ENCODE assay signal across 8 cellular contexts in genomic region chr6:158559895-158560786, GRCh38. TPM values are rescaled to one million over a fixed set of nuclear protein-coding genes. Genes with fewer than 3 reads are reported as not detected.
DNase-seq lines count a peak whose midpoint lies in the region; ATAC-seq lines count a peak whose summit lies in the region.

Gene TMEM181, plus strand, starts transcription at chr6:158560091. Its CDS starts 134 bp downstream, at chr6:158560225.

- peak; percentile 91 to 92 for ATAC-seq in CD4-positive, CD25-positive, alpha-beta regulatory T cell (ENCODE audit: low read depth in 2 of 2)
- ATAC-seq in GM19351 (IDR thresholded peaks at IDR 0.05; ENCODE audit: unreplicated experiment) (peak; percentile 86), HG03521 (IDR thresholded peaks at IDR 0.05; ENCODE audit: unreplicated experiment) (peak; percentile 88)
- peak; percentile 89 for ATAC-seq in activated CD8-positive, alpha-beta memory T cell treated with anti-CD3 and anti-CD28 coated beads, Interleukin-2, amount 10 ng/mL, durations not matched to agents 7 days and 5 days

- 0 to 1% methylated on average over 79 to 82 of the region's 118 CpGs for WGBS in mesodermal cell (ENCODE audit: insufficient coverage in 2 of 2), 2 experiments

- no peaks in the 10 kb centered on the region for H3K9me3 ChIP-seq in CD4-positive, CD25-positive, alpha-beta regulatory T cell (ENCODE audit: control insufficient read depth in 2 of 2, low read length in 2 of 2)
- H3K9me3 ChIP-seq in endocrine pancreas (ENCODE audit: control insufficient read depth, low read length) (no peaks in the 10 kb centered on the region), mesodermal cell (ENCODE audit: control insufficient read depth, low read length) (no peaks in the 10 kb centered on the region)

- H3K4me1 ChIP-seq in CD4-positive, CD25-positive, alpha-beta regulatory T cell (ENCODE audit: control insufficient read depth, insufficient read depth, low read length, poor library complexity, severe bottlenecking): peaks cover 43% of the 10 kb centered on the region
- H3K4me1 ChIP-seq in endocrine pancreas (ENCODE audit: control insufficient read depth, insufficient read depth, low read length): no peaks in the 10 kb centered on the region
- H3K4me1 ChIP-seq in mesodermal cell (ENCODE audit: control insufficient read depth, insufficient read depth, low read length, poor library complexity, severe bottlenecking): peaks cover 8% of the 10 kb centered on the region

- CTCF ChIA-PET in activated CD8-positive, alpha-beta memory T cell treated with anti-CD3 and anti-CD28 coated beads, Interleukin-2, amount 10 ng/mL, durations not matched to agents 7 days and 5 days (lab: Charles Lee): interaction anchor here (0.7 to 2.3 kb wide), 3 partner anchors 21 to 1175 kb away, joined by 3 to 9 read pairs (median 3); no protein-coding TSS in a partner anchor

- peak within 1 kb of the TSS; percentile 85 for H3K27ac ChIP-seq in CD4-positive, CD25-positive, alpha-beta regulatory T cell (ENCODE audit: insufficient read depth, low read length, poor library complexity, severe bottlenecking)
- H3K27ac ChIP-seq in mesodermal cell (ENCODE audit: low read depth, low read length, severe bottlenecking): peak within 1 kb of the TSS; percentile 86

- peak within 1 kb of the TSS; percentile 56 for H3K9ac ChIP-seq in endocrine pancreas (ENCODE audit: control insufficient read depth, insufficient read depth, low read length)

- peaks cover 10% of the 10 kb centered on the region for H3K27me3 Mint-ChIP-seq in CD4-positive, CD25-positive, alpha-beta regulatory T cell
- peaks cover 8% of the 10 kb centered on the region for H3K27me3 Mint-ChIP-seq in activated CD8-positive, alpha-beta memory T cell treated with anti-CD3 and anti-CD28 coated beads, Interleukin-2, amount 10 ng/mL, durations not matched to agents 7 days and 5 days

- H3K36me3 Mint-ChIP-seq in CD4-positive, CD25-positive, alpha-beta regulatory T cell: peaks cover 13% of the 10 kb centered on the region
- H3K36me3 Mint-ChIP-seq in activated CD8-positive, alpha-beta memory T cell treated with anti-CD3 and anti-CD28 coated beads, Interleukin-2, amount 10 ng/mL, durations not matched to agents 7 days and 5 days: peaks cover 8% of the 10 kb centered on the region

- DNase-seq in CD4-positive, CD25-positive, alpha-beta regulatory T cell: peak; percentile 83 to 93 (median 86)
- DNase-seq in NOMO-1 (lab: John Stamatoyannopoulos, UW; ENCODE audit: unreplicated experiment in 2 of 2): peak; percentile 82 to 84
- peak; percentile 91 for DNase-seq in activated CD8-positive, alpha-beta memory T cell treated with anti-CD3 and anti-CD28 coated beads, Interleukin-2, amount 10 ng/mL, durations not matched to agents 7 days and 5 days
- peak; percentile 68 to 77 for DNase-seq in stimulated activated CD8-positive, alpha-beta memory T cell treated with anti-CD3 and anti-CD28 coated beads, Interleukin-15, amount 100 ng/mL, for 4 hours (ENCODE audit: low read depth in 2 of 2)

- H3K4me3 Mint-ChIP-seq in CD4-positive, CD25-positive, alpha-beta regulatory T cell: peak within 1 kb of the TSS; percentile 95 to 98 (median 96)
- peak within 1 kb of the TSS; percentile 86 for H3K4me3 Mint-ChIP-seq in activated CD8-positive, alpha-beta memory T cell treated with anti-CD3 and anti-CD28 coated beads, Interleukin-2, amount 10 ng/mL, durations not matched to agents 7 days and 5 days

- H3K27ac Mint-ChIP-seq in CD4-positive, CD25-positive, alpha-beta regulatory T cell: peak within 1 kb of the TSS; percentile 86 to 97 (median 92)
- peak within 1 kb of the TSS; percentile 91 for H3K27ac Mint-ChIP-seq in activated CD8-positive, alpha-beta memory T cell treated with anti-CD3 and anti-CD28 coated beads, Interleukin-2, amount 10 ng/mL, durations not matched to agents 7 days and 5 days

- H3K27me3 ChIP-seq in CD4-positive, CD25-positive, alpha-beta regulatory T cell (ENCODE audit: control insufficient read depth, insufficient read depth, low read length): no peaks in the 10 kb centered on the region
- H3K27me3 ChIP-seq in endocrine pancreas (ENCODE audit: control insufficient read depth, insufficient read depth, low read length): no peaks in the 10 kb centered on the region

- no peaks in the 10 kb centered on the region for H3K9me3 Mint-ChIP-seq in CD4-positive, CD25-positive, alpha-beta regulatory T cell
- no peaks in the 10 kb centered on the region for H3K9me3 Mint-ChIP-seq in activated CD8-positive, alpha-beta memory T cell treated with anti-CD3 and anti-CD28 coated beads, Interleukin-2, amount 10 ng/mL, durations not matched to agents 7 days and 5 days (ENCODE audit: low read depth)

- peak within 1 kb of the TSS; percentile 86 for H3K4me3 ChIP-seq in CD4-positive, CD25-positive, alpha-beta regulatory T cell (ENCODE audit: low read depth, low read length)
- H3K4me3 ChIP-seq in endocrine pancreas (ENCODE audit: control insufficient read depth, insufficient read depth, low read length): peak within 1 kb of the TSS; percentile 38
- peak within 1 kb of the TSS; percentile 84 for H3K4me3 ChIP-seq in mesodermal cell (ENCODE audit: extremely low read depth, insufficient read depth, low read length, poor library complexity, severe bottlenecking)

- H3K36me3 ChIP-seq in CD4-positive, CD25-positive, alpha-beta regulatory T cell (ENCODE audit: control insufficient read depth, insufficient read depth, low read length): no peaks in the 10 kb centered on the region
- H3K36me3 ChIP-seq in endocrine pancreas (ENCODE audit: control insufficient read depth, insufficient read depth, low read length) (no peaks in the 10 kb centered on the region), mesodermal cell (ENCODE audit: control insufficient read depth, insufficient read depth, low read length) (peaks cover 8% of the 10 kb centered on the region)

- peaks cover 25 to 55% (median 39%) of the 10 kb centered on the region in 4 donors for H3K4me1 Mint-ChIP-seq in CD4-positive, CD25-positive, alpha-beta regulatory T cell
- peaks cover 45% of the 10 kb centered on the region for H3K4me1 Mint-ChIP-seq in activated CD8-positive, alpha-beta memory T cell treated with anti-CD3 and anti-CD28 coated beads, Interleukin-2, amount 10 ng/mL, durations not matched to agents 7 days and 5 days

RNA-seq across cellular contexts. Expression of gene TMEM181, which starts in this region (rescaled TPM):
- 21.2 TPM for total RNA-seq in CD4-positive, CD25-positive, alpha-beta regulatory T cell
- 1 to 10 TPM; 4.9 to 5.7 (median 5.5) TPM for polyA plus RNA-seq in CD4-positive, CD25-positive, alpha-beta regulatory T cell
- total RNA-seq in activated CD8-positive, alpha-beta memory T cell treated with anti-CD3 and anti-CD28 coated beads, Interleukin-2, amount 10 ng/mL, durations not matched to agents 7 days and 5 days: 10 to 100 TPM; 14.0 to 17.4 TPM
- polyA plus RNA-seq in mesodermal cell (2013, experiment 1 of 2): 23.3 TPM
- 23.1 TPM for polyA plus RNA-seq in mesodermal cell (2013, experiment 2 of 2)

Comparison
In these comparisons a context has a peak if more than half of its experiments do, and no peak if none do; other contexts are left out.
1. Peak in every context shown above with its lines: DNase-seq, ATAC-seq, H3K4me3 ChIP-seq and H3K27ac ChIP-seq.